ENCODE assay signal across 14 cellular contexts in the genomic region with DNA sequence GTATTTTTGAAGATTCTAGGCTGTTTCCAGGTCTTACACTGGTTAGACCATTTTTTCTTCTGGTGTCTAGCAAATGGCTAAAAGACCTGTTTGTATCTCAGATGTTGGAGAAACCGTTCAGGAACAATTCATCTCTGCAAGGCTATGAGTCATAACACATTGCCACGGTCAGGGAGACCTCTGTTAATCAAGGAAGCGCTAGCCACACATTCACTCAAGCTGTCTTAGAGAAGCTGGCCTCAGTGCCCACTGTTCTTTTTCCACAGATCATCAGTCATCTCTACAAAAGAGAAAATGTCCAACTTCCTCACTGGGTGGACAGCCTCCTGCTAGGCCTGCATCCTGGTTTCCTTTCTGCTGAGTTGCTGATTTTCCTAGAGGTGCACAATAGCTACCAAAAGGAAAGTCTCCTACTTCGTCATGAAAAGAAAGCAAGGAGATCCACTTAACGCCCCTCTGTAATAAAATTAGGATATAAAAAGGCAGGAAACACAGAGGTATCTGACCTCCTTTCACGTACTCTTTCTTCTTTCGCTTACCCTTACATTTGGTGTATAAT.
A peak's percentile ranks its signal among the peaks of the same experiment; 100 is the strongest.
DNase-seq lines count a peak whose midpoint lies in the region; ATAC-seq and FAIRE-seq lines count a peak whose summit lies in the region.
"Had no signal": no experiment of that assay in that cellular context is flagged by ENCODE, and none has a peak within 500 bp of the region (broad histone marks: within the 10 kb centered on the region; RNA-seq: fewer than 3 reads in every experiment).

No MANE protein-coding gene starts in this region.

- H3K14ac ChIP-seq in mesenchymal stem cell (ENCODE audit: low read length in 2 of 2), result no peak overlapping the region

- H2BK120ac ChIP-seq in mesenchymal stem cell (ENCODE audit: low read depth, low read length), result no peak overlapping the region

- peak; percentile 15 for FAIRE-seq in endometrium (lab: Jason Lieb, UNC)

- H3K27me3 ChIP-seq in mesenchymal stem cell (ENCODE audit: control insufficient read depth in 1 of 2, insufficient read depth in 1 of 2, low read length in 2 of 2) (no peaks in the 10 kb centered on the region), aorta (ENCODE audit: control insufficient read depth in 1 of 2, insufficient read depth in 2 of 2, low read length in 1 of 2) (no peaks in the 10 kb centered on the region)
- H3K27me3 ChIP-seq: BLaER1 treated with 17β-estradiol and CSF1 and Interleukin-3, amounts not matched to agents 10 nM and 100 nM had no signal

- no peak overlapping the region for H3K4me2 ChIP-seq in mesenchymal stem cell (ENCODE audit: low read length, poor library complexity, severe bottlenecking)

- no peak overlapping the region for H2BK5ac ChIP-seq in mesenchymal stem cell (ENCODE audit: low read depth, low read length, poor library complexity, severe bottlenecking)

- H4K91ac ChIP-seq in mesenchymal stem cell (ENCODE audit: low read length), result no peak overlapping the region

- H3K9me3 ChIP-seq in mesenchymal stem cell (ENCODE audit: control insufficient read depth, low read length), result no peaks in the 10 kb centered on the region
- no peaks in the 10 kb centered on the region for H3K9me3 ChIP-seq in aorta (ENCODE audit: control insufficient read depth, low read length)
- H3K9me3 ChIP-seq: BLaER1 treated with 17β-estradiol and CSF1 and Interleukin-3, amounts not matched to agents 10 nM and 100 nM had no signal

- no peak overlapping the region for H2BK15ac ChIP-seq in mesenchymal stem cell (ENCODE audit: low read depth, poor library complexity, severe bottlenecking)

- peaks cover 3% of the 10 kb centered on the region for H3K4me1 ChIP-seq in mesenchymal stem cell (ENCODE audit: control insufficient read depth, insufficient read depth, low read depth, low read length)
- H3K4me1 ChIP-seq in aorta (ENCODE audit: control insufficient read depth in 1 of 2, insufficient read depth in 2 of 2, low read length in 2 of 2), result peaks cover 0 to 10% of the 10 kb centered on the region in 2 donors

- intact Hi-C loops in aorta (cut with DNase I), result loop anchor here in 1 of 2 donors (10.0 kb wide), 3 partner anchors 75 to 315 kb away; no protein-coding TSS in a partner anchor

- peaks cover 24% of the 10 kb centered on the region for H3K79me1 ChIP-seq in mesenchymal stem cell (replicated peaks; ENCODE audit: low read length, poor library complexity, severe bottlenecking)

- ATAC-seq in aorta (ENCODE audit: low FRiP score), result no peak
- ATAC-seq: naive thymus-derived CD4-positive, alpha-beta T cell had no signal

- 47% methylated on average over 7 of the region's 7 CpGs for WGBS in mesenchymal stem cell
- WGBS in aorta, 2 donors, result 64 to 65% methylated on average over 7 of the region's 7 CpGs

- H3K9ac ChIP-seq in mesenchymal stem cell (ENCODE audit: low read length), result peak overlapping the region; percentile 17
- H3K9ac ChIP-seq: BLaER1 treated with 17β-estradiol and CSF1 and Interleukin-3, amounts not matched to agents 10 nM and 100 nM had no signal

- no peak overlapping the region for H2BK12ac ChIP-seq in mesenchymal stem cell (ENCODE audit: low read length in 2 of 2)

- H3K36me3 ChIP-seq in mesenchymal stem cell (ENCODE audit: control insufficient read depth in 1 of 2, insufficient read depth in 2 of 2, low read depth in 1 of 2, low read length in 2 of 2) (peaks cover 0 to 23% of the 10 kb centered on the region in 2 experiments), aorta (ENCODE audit: control insufficient read depth in 1 of 2, insufficient read depth in 2 of 2, low read length in 1 of 2) (no peaks in the 10 kb centered on the region)
- H3K36me3 ChIP-seq: BLaER1 treated with 17β-estradiol and CSF1 and Interleukin-3, amounts not matched to agents 10 nM and 100 nM had no signal

- H4K8ac ChIP-seq in mesenchymal stem cell (ENCODE audit: low read length), result peak overlapping the region; percentile 45

- peak overlapping the region; percentile 37 to 54 for H3K18ac ChIP-seq in mesenchymal stem cell (ENCODE audit: low read depth in 1 of 2, low read length in 2 of 2)

- H3K27ac ChIP-seq in mesenchymal stem cell (ENCODE audit: low read length, poor library complexity, severe bottlenecking), result peak overlapping the region; percentile 71
- H3K27ac ChIP-seq in aorta (ENCODE audit: low read depth in 1 of 2, low read length in 2 of 2), result no peak overlapping the region
- H3K27ac ChIP-seq: BLaER1 treated with 17β-estradiol and CSF1 and Interleukin-3, amounts not matched to agents 10 nM and 100 nM; VCaP had no signal

- H3K4me3 ChIP-seq in mesenchymal stem cell (ENCODE audit: insufficient read depth in 1 of 2, low read depth in 1 of 2, low read length in 2 of 2) (no peak overlapping the region), aorta (ENCODE audit: low read length in 2 of 2) (no peak overlapping the region)
- H3K4me3 ChIP-seq: BLaER1 treated with 17β-estradiol and CSF1 and Interleukin-3, amounts not matched to agents 10 nM and 100 nM had no signal

- no peak overlapping the region for H2AK5ac ChIP-seq in mesenchymal stem cell (ENCODE audit: low read length, severe bottlenecking)

- H3K23ac ChIP-seq in mesenchymal stem cell (ENCODE audit: low read length in 2 of 2), result no peak overlapping the region

- no peak overlapping the region for H2AFZ ChIP-seq in mesenchymal stem cell (ENCODE audit: low read depth, low read length)

- DNase-seq in ELR (ENCODE audit: low read depth) (peak; percentile 74), OCI-M1 (lab: John Stamatoyannopoulos, UW) (peak; percentile 1), mesenchymal stem cell (peak; percentile 80), aorta (no peak), DMS 273 treated with DMSO at 0.1 percent for 48 hours (lab: John Stamatoyannopoulos, UW) (no peak)
- DNase-seq in activated T-cell treated with anti-CD3 and anti-CD28 coated beads, Interleukin-2, amount 50 U/mL, for 1 hour, result no peak
- no peak for DNase-seq in effector CD8-positive, alpha-beta T cell (lab: John Stamatoyannopoulos, UW)
- DNase-seq: amniotic stem cell; naive thymus-derived CD4-positive, alpha-beta T cell; NCI-H1092; SHP77 had no signal

- no peak overlapping the region for H3K4ac ChIP-seq in mesenchymal stem cell (ENCODE audit: low read depth in 1 of 2, low read length in 2 of 2)

Comparison
In these comparisons a context has a peak if more than half of its experiments do, and no peak if none do; other contexts are left out.
1. DNase-seq: peak in ELR (single experiment), OCI-M1 (single experiment) and mesenchymal stem cell (single experiment); none in aorta (0 of 2), activated T-cell treated with anti-CD3 and anti-CD28 coated beads, Interleukin-2, amount 50 U/mL, for 1 hour (single experiment), DMS 273 treated with DMSO at 0.1 percent for 48 hours (single experiment) and effector CD8-positive, alpha-beta T cell (single experiment).